1 cellular context compared by ENCODE assay signal in genomic region chr11:46271407-46271806, GRCh38.
TF ChIP-seq lines count a peak whose summit lies in the region.

No MANE protein-coding gene starts in this region.

TF ChIP-seq in GM23338, 12 proteins besides CTCF, POLR2A, EP300 and RAD21 (continued from another document):
- TF ChIP-seq ZNF462 (CRISPR knock-in tag; IDR thresholded peaks at IDR 0.05) (no peak), STAT1 (IDR thresholded peaks at IDR 0.05; ENCODE audit: unreplicated experiment) (no peak), ZNF331 (CRISPR knock-in tag; IDR thresholded peaks at IDR 0.05; ENCODE audit: low read depth) (no peak), JUNB (IDR thresholded peaks at IDR 0.05; ENCODE audit: unreplicated experiment) (no peak), ZNF114 (CRISPR knock-in tag; IDR thresholded peaks at IDR 0.05) (no peak), NANOG (IDR thresholded peaks at IDR 0.05; ENCODE audit: borderline replicate concordance) (no peak)
